Comparison of ENCODE assay signal across 21 cellular contexts in the genomic region with DNA sequence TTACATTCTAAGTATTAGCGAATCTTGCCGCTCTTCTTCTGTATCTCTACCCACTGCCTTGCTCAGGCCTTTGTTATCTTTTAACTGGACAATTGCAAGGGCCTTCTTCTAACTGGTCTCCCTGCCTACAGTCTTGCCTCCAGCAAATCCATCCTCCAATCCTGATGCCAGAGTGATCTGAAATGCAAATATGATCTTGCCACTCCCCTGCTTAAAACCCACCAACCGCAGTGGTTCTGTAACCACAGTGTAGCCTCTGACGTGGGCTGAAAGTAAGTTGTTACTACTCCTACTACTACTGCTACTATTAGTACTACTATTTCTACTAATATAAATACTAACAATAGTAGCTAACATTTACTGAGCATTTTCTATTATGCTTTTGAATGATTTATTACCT. TPM values are rescaled to one million over a fixed set of nuclear protein-coding genes. Genes with fewer than 3 reads are reported as not detected.
DNase-seq lines count a peak whose midpoint lies in the region; ATAC-seq and TF ChIP-seq lines count a peak whose summit lies in the region.
"Had no signal": no experiment of that assay in that cellular context is flagged by ENCODE, and none has a peak within 500 bp of the region (broad histone marks: within the 10 kb centered on the region; RNA-seq: fewer than 3 reads in every experiment).

No MANE protein-coding gene starts in this region.

- H3K56ac ChIP-seq in H9 (ENCODE audit: insufficient read length, low read depth, low read length): no peak overlapping the region

- no peaks in the 10 kb centered on the region for H3K79me2 ChIP-seq in H9 (ENCODE audit: insufficient read depth, low read length)

- H2BK20ac ChIP-seq in H9 (ENCODE audit: low read depth, low read length, poor library complexity, severe bottlenecking): no peak overlapping the region

- H2AFZ ChIP-seq in H9 (ENCODE audit: low read length): no peak overlapping the region

- no peaks in the 10 kb centered on the region for H3K79me1 ChIP-seq in H9 (ENCODE audit: insufficient read depth, low read depth, low read length, poor library complexity, severe bottlenecking)

- H3K9me3 ChIP-seq in CD4-positive, CD25-positive, alpha-beta regulatory T cell (ENCODE audit: control insufficient read depth in 2 of 2, low read length in 2 of 2): no peaks in the 10 kb centered on the region
- no peaks in the 10 kb centered on the region for H3K9me3 ChIP-seq in H9 (ENCODE audit: control insufficient read depth, low read depth, low read length)
- no peaks in the 10 kb centered on the region for H3K9me3 ChIP-seq in endodermal cell (ENCODE audit: control insufficient read depth, low read length)
- H3K9me3 ChIP-seq: heart right ventricle, thoracic aorta had no signal

- H4K20me1 ChIP-seq in H9 (ENCODE audit: control insufficient read depth, insufficient read depth, insufficient read length): no peaks in the 10 kb centered on the region

- no peak for ATAC-seq in CD4-positive, CD25-positive, alpha-beta regulatory T cell (ENCODE audit: low read depth in 2 of 2)
- ATAC-seq in memory B cell (ENCODE audit: low read depth) (peak; percentile 42), GM18870 (IDR thresholded peaks at IDR 0.05; ENCODE audit: unreplicated experiment) (no peak)
- ATAC-seq: left colon; stimulated activated memory B cell treated with anti-CD40 and anti-IgM and Interleukin-4, amounts not matched to agents 10 μg/mL and 1 μg/mL and 100 μg/mL, for 72 hours had no signal

- H3K4me3 Mint-ChIP-seq in CD4-positive, CD25-positive, alpha-beta regulatory T cell: no peak overlapping the region
- H3K4me3 Mint-ChIP-seq in H9: no peak overlapping the region; a peak in 1 of 5 replicates
- H3K4me3 Mint-ChIP-seq in memory B cell: no peak overlapping the region
- no peak overlapping the region for H3K4me3 Mint-ChIP-seq in endodermal cell
- H3K4me3 Mint-ChIP-seq: nephron; stimulated activated memory B cell treated with anti-CD40 and anti-IgM and Interleukin-4, amounts not matched to agents 10 μg/mL and 1 μg/mL and 100 μg/mL, for 72 hours had no signal

- no CpG with 5 or more reads among the region's 4 CpGs for WGBS in H9 (ENCODE audit: extremely low coverage, insufficient read length, low lambda C conversion rate)
- 88 to 91% methylated on average over 2 to 4 of the region's 4 CpGs for WGBS in endodermal cell (ENCODE audit: insufficient coverage in 1 of 2, insufficient read length in 1 of 2), 2 experiments

- no peak overlapping the region for H4K91ac ChIP-seq in H9 (ENCODE audit: insufficient read length, low read depth, low read length)

- H2BK120ac ChIP-seq in H9 (ENCODE audit: low read depth, low read length, poor library complexity, severe bottlenecking): no peak overlapping the region

- H2BK12ac ChIP-seq in H9 (ENCODE audit: insufficient read length, low read depth, low read length): no peak overlapping the region

- H3K9ac ChIP-seq in H9 (ENCODE audit: extremely low read depth, insufficient read length, low read length) (no peak overlapping the region), endodermal cell (ENCODE audit: extremely low read depth, low read length, poor library complexity, severe bottlenecking) (no peak overlapping the region)

- no peak overlapping the region for H3K23ac ChIP-seq in H9 (ENCODE audit: insufficient read length, low read depth, low read length)

- H3T11ph ChIP-seq in H9 (ENCODE audit: low read length): no peak overlapping the region

- no peak overlapping the region for H4K5ac ChIP-seq in H9 (ENCODE audit: insufficient read length, low read depth, low read length)

- no peak for DNase-seq in CD4-positive, CD25-positive, alpha-beta regulatory T cell
- no peak for DNase-seq in H9
- peak; percentile 32 for DNase-seq in amniotic epithelial cell (ENCODE audit: low read depth)
- no peak for DNase-seq in memory B cell (ENCODE audit: low spot score in 2 of 2)
- no peak for DNase-seq in stimulated activated CD4-positive, alpha-beta T cell treated with anti-CD3 and anti-CD28 coated beads, Interleukin-4, amount 100 ng/mL, for 1 hour
- no peak for DNase-seq in endodermal cell
- DNase-seq: activated CD4-positive, alpha-beta T cell treated with anti-CD3 and anti-CD28 coated beads, Interleukin-2, amount 50 U/mL, for 48 hours; activated CD4-positive, CD25-positive, alpha-beta regulatory T cell; activated CD8-positive, alpha-beta memory T cell treated with anti-CD3 and anti-CD28 coated beads, Interleukin-2, amount 50 U/mL, for 4 hours; caudate nucleus; heart right ventricle; left colon; midbrain; NCI-H1105; NCI-H2029; NCI-H69; retina had no signal

- no peak overlapping the region for H3K27ac ChIP-seq in CD4-positive, CD25-positive, alpha-beta regulatory T cell (ENCODE audit: insufficient read depth, low read length, poor library complexity, severe bottlenecking)
- H3K27ac ChIP-seq in H9 (ENCODE audit: insufficient read length, low read depth, low read length) (no peak overlapping the region), endodermal cell (ENCODE audit: low read depth, low read length) (no peak overlapping the region)
- H3K27ac ChIP-seq: thoracic aorta had no signal

- no peak overlapping the region for H2AK5ac ChIP-seq in H9 (ENCODE audit: insufficient read length, low read length)

- H3K9me3 Mint-ChIP-seq in CD4-positive, CD25-positive, alpha-beta regulatory T cell: no peaks in the 10 kb centered on the region
- H3K9me3 Mint-ChIP-seq in H9: no peaks in the 10 kb centered on the region
- H3K9me3 Mint-ChIP-seq in memory B cell: no peaks in the 10 kb centered on the region
- no peaks in the 10 kb centered on the region for H3K9me3 Mint-ChIP-seq in endodermal cell
- H3K9me3 Mint-ChIP-seq: nephron; stimulated activated memory B cell treated with anti-CD40 and anti-IgM and Interleukin-4, amounts not matched to agents 10 μg/mL and 1 μg/mL and 100 μg/mL, for 72 hours had no signal

- H3K36me3 Mint-ChIP-seq in CD4-positive, CD25-positive, alpha-beta regulatory T cell: peaks cover 25% of the 10 kb centered on the region
- H3K36me3 Mint-ChIP-seq in H9 (ENCODE audit: insufficient read depth in 1 of 3, low read depth in 3 of 3): peaks cover 6 to 29% (median 22%) of the 10 kb centered on the region in 3 experiments; a peak in 6 of 7 replicates
- H3K36me3 Mint-ChIP-seq in memory B cell: peaks cover 7% of the 10 kb centered on the region
- peaks cover 45% of the 10 kb centered on the region for H3K36me3 Mint-ChIP-seq in endodermal cell (ENCODE audit: low read depth)

- H3K36me3 ChIP-seq in CD4-positive, CD25-positive, alpha-beta regulatory T cell (ENCODE audit: control insufficient read depth, insufficient read depth, low read length): peaks cover 20% of the 10 kb centered on the region
- peaks cover 31% of the 10 kb centered on the region for H3K36me3 ChIP-seq in endodermal cell (ENCODE audit: control insufficient read depth, insufficient read depth, low read length)

- no peaks in the 10 kb centered on the region for H3K4me1 ChIP-seq in CD4-positive, CD25-positive, alpha-beta regulatory T cell (ENCODE audit: control insufficient read depth, insufficient read depth, low read length, poor library complexity, severe bottlenecking)
- H3K4me1 ChIP-seq in H9 (ENCODE audit: insufficient read depth, low read length) (no peaks in the 10 kb centered on the region), endodermal cell (ENCODE audit: control insufficient read depth, insufficient read depth, low read length) (no peaks in the 10 kb centered on the region)

- H3K4me3 ChIP-seq in CD4-positive, CD25-positive, alpha-beta regulatory T cell (ENCODE audit: low read depth, low read length): no peak overlapping the region
- H3K4me3 ChIP-seq in endodermal cell (ENCODE audit: low read length): no peak overlapping the region
- H3K4me3 ChIP-seq: heart right ventricle, thoracic aorta had no signal

- no peak overlapping the region for H3K18ac ChIP-seq in H9 (ENCODE audit: insufficient read length, low read depth, low read length)

- H3K27ac Mint-ChIP-seq in CD4-positive, CD25-positive, alpha-beta regulatory T cell: peak overlapping the region in 2 of 3 donors; percentile 15 to 43
- H3K27ac Mint-ChIP-seq in H9 (peak overlapping the region in 2 of 3 experiments; percentile 4 to 11; a peak in 1 of 7 replicates), memory B cell (no peak overlapping the region), endodermal cell (no peak overlapping the region)
- H3K27ac Mint-ChIP-seq: nephron; stimulated activated memory B cell treated with anti-CD40 and anti-IgM and Interleukin-4, amounts not matched to agents 10 μg/mL and 1 μg/mL and 100 μg/mL, for 72 hours had no signal

- no peak overlapping the region for H3K4ac ChIP-seq in H9 (ENCODE audit: low read depth, low read length)

- no peaks in the 10 kb centered on the region for H3K27me3 Mint-ChIP-seq in CD4-positive, CD25-positive, alpha-beta regulatory T cell
- no peaks in the 10 kb centered on the region for H3K27me3 Mint-ChIP-seq in H9 (ENCODE audit: low read depth)
- no peaks in the 10 kb centered on the region for H3K27me3 Mint-ChIP-seq in memory B cell
- H3K27me3 Mint-ChIP-seq in endodermal cell (ENCODE audit: insufficient read depth): no peaks in the 10 kb centered on the region
- H3K27me3 Mint-ChIP-seq: stimulated activated memory B cell treated with anti-CD40 and anti-IgM and Interleukin-4, amounts not matched to agents 10 μg/mL and 1 μg/mL and 100 μg/mL, for 72 hours had no signal

- no peak overlapping the region for H3K4me2 ChIP-seq in H9 (ENCODE audit: insufficient read depth, insufficient read length, low read length)

- TF ChIP-seq CTCF in H9 (conservative IDR thresholded peaks at IDR 0.05) (no peak), endodermal cell (conservative IDR thresholded peaks at IDR 0.05) (no peak)

- H3K27me3 ChIP-seq in CD4-positive, CD25-positive, alpha-beta regulatory T cell (ENCODE audit: control insufficient read depth, insufficient read depth, low read length): no peaks in the 10 kb centered on the region
- H3K27me3 ChIP-seq in H9 (ENCODE audit: insufficient read depth, low read length) (no peaks in the 10 kb centered on the region), endodermal cell (ENCODE audit: control insufficient read depth, insufficient read depth, low read length, poor library complexity, severe bottlenecking) (no peaks in the 10 kb centered on the region)
- H3K27me3 ChIP-seq: heart right ventricle had no signal

- peaks cover 0 to 16% (median 10%) of the 10 kb centered on the region in 4 donors for H3K4me1 Mint-ChIP-seq in CD4-positive, CD25-positive, alpha-beta regulatory T cell
- peaks cover 11 to 12% of the 10 kb centered on the region in 2 experiments for H3K4me1 Mint-ChIP-seq in H9
- peaks cover 8% of the 10 kb centered on the region for H3K4me1 Mint-ChIP-seq in memory B cell
- H3K4me1 Mint-ChIP-seq in endodermal cell: peaks cover 7% of the 10 kb centered on the region

- no peak overlapping the region for H4K8ac ChIP-seq in H9 (replicated peaks; ENCODE audit: insufficient read length, low read depth, low read length)

- no peak overlapping the region for H2BK5ac ChIP-seq in H9 (ENCODE audit: insufficient read length, low read length)

- no peak overlapping the region for H2BK15ac ChIP-seq in H9 (ENCODE audit: low read depth, low read length)

- H3K14ac ChIP-seq in H9 (ENCODE audit: insufficient read depth, low read length): no peak overlapping the region

- H3K23me2 ChIP-seq in H9 (ENCODE audit: insufficient read length, low read depth, low read length, poor library complexity, severe bottlenecking): no peaks in the 10 kb centered on the region

RNA-seq across cellular contexts. Expression of gene MOV10, which starts 12.4 kb away (rescaled TPM):
- 94.2 TPM for total RNA-seq in CD4-positive, CD25-positive, alpha-beta regulatory T cell
- polyA plus RNA-seq in CD4-positive, CD25-positive, alpha-beta regulatory T cell: 10 to 100 TPM; 26.1 to 29.8 (median 28.3) TPM
- total RNA-seq in H9 (2021) (77.8 and 80.4 TPM in 2 replicates), endodermal cell (100 to 1,000 TPM; 113 to 124 TPM)
- polyA plus RNA-seq in endodermal cell (2013, experiment 1 of 2): 47.9 TPM
- polyA plus RNA-seq in endodermal cell (2013, experiment 2 of 2): 41.0 TPM

RNA-seq across cellular contexts. Expression of gene RHOC, which starts 20.1 kb away (rescaled TPM):
- total RNA-seq in CD4-positive, CD25-positive, alpha-beta regulatory T cell: 17.4 TPM
- 10 to 100 TPM; 20.1 to 34.1 (median 28.9) TPM for polyA plus RNA-seq in CD4-positive, CD25-positive, alpha-beta regulatory T cell
- total RNA-seq in H9 (2021) (68.9 and 78.2 TPM in 2 replicates), endodermal cell (100 to 1,000 TPM; 168 to 171 TPM)
- 115 TPM for polyA plus RNA-seq in endodermal cell (2013, experiment 1 of 2)
- polyA plus RNA-seq in endodermal cell (2013, experiment 2 of 2): 123 TPM

RNA-seq across cellular contexts. Expression of gene PPM1J, which starts 28.3 kb away (rescaled TPM):
- total RNA-seq in CD4-positive, CD25-positive, alpha-beta regulatory T cell: not detected
- polyA plus RNA-seq in CD4-positive, CD25-positive, alpha-beta regulatory T cell: not detected
- total RNA-seq in H9 (2021): 12.7 and 13.2 TPM in 2 replicates
- 1 to 10 TPM; 3.1 to 5.7 TPM for total RNA-seq in endodermal cell
- polyA plus RNA-seq in endodermal cell (2013, experiment 1 of 2): 3.6 TPM
- polyA plus RNA-seq in endodermal cell (2013, experiment 2 of 2): 1.7 TPM

Comparison
In these comparisons a context has a peak if more than half of its experiments do, and no peak if none do; other contexts are left out.
1. H3K27ac Mint-ChIP-seq: peak in CD4-positive, CD25-positive, alpha-beta regulatory T cell (2 of 3) and H9 (2 of 3); none in memory B cell (single experiment) and endodermal cell (single experiment).